Comparison of ENCODE assay signal across 11 cellular contexts in genomic region chr5:65801332-65801731, GRCh38.
A peak's percentile ranks its signal among the peaks of the same experiment; 100 is the strongest.
DNase-seq lines count a peak whose midpoint lies in the region; ATAC-seq and TF ChIP-seq lines count a peak whose summit lies in the region.
"Had no signal": no experiment of that assay in that cellular context is flagged by ENCODE, and none has a peak within 500 bp of the region (broad histone marks: within the 10 kb centered on the region; RNA-seq: fewer than 3 reads in every experiment).

No MANE protein-coding gene starts in this region.

- peaks cover 11% of the 10 kb centered on the region for H3K4me1 Mint-ChIP-seq in brain
- H3K4me1 Mint-ChIP-seq: mesothelial cell of epicardium had no signal

- no peak for TF ChIP-seq CTCF in brain (conservative IDR thresholded peaks at IDR 0.05)

- H3K9me3 Mint-ChIP-seq in brain: peaks cover 0 to 44% (median 29%) of the 10 kb centered on the region in 5 experiments

- DNase-seq in HS-5 (ENCODE audit: low read depth) (peak; percentile 35), hippocampal formation (lab: John Stamatoyannopoulos, UW) (peak; percentile 17 to 93), superior temporal gyrus (ENCODE audit: extremely low spot score) (peak; percentile 90), COLO668 (lab: John Stamatoyannopoulos, UW; ENCODE audit: unreplicated experiment) (no peak)
- DNase-seq: activated naive CD4-positive, alpha-beta T cell treated with anti-CD3 and anti-CD28 coated beads, Interleukin-2, amount 50 U/mL, for 16 hours; effector memory CD4-positive, alpha-beta T cell; right cardiac atrium had no signal

- peak overlapping the region in 1 of 5 experiments; percentile 34 for H3K4me3 Mint-ChIP-seq in brain
- H3K4me3 Mint-ChIP-seq: mesothelial cell of epicardium had no signal

- ATAC-seq in HG03108 (IDR thresholded peaks at IDR 0.05; ENCODE audit: unreplicated experiment): no peak
- no peak for ATAC-seq in GM21390 (IDR thresholded peaks at IDR 0.05; ENCODE audit: unreplicated experiment)
- ATAC-seq: right cardiac atrium had no signal

- H3K27ac Mint-ChIP-seq in brain: peak overlapping the region in 4 of 5 experiments; percentile 69 to 94 (median 74)
- H3K27ac Mint-ChIP-seq: mesothelial cell of epicardium had no signal

- peaks cover 3% of the 10 kb centered on the region for H3K27me3 Mint-ChIP-seq in brain

- peaks cover 80% of the 10 kb centered on the region for H3K36me3 Mint-ChIP-seq in brain
